In genomic region chr16:56912746-56913703, GRCh38 we compare ENCODE assay signal across 9 cellular contexts. TPM values are rescaled to one million over a fixed set of nuclear protein-coding genes. Genes with fewer than 3 reads are reported as not detected.
DNase-seq lines count a peak whose midpoint lies in the region; ATAC-seq lines count a peak whose summit lies in the region.
"Had no signal": no experiment of that assay in that cellular context is flagged by ENCODE, and none has a peak within 500 bp of the region (broad histone marks: within the 10 kb centered on the region; RNA-seq: fewer than 3 reads in every experiment).

No MANE protein-coding gene starts in this region.

- H3K9me3 ChIP-seq in GM23248 (ENCODE audit: low read depth): no peaks in the 10 kb centered on the region

- H3K79me2 ChIP-seq in GM23248 (ENCODE audit: insufficient read depth): no peaks in the 10 kb centered on the region

- H3K4me1 Mint-ChIP-seq in activated CD8-positive, alpha-beta T cell treated with anti-CD3 and anti-CD28 coated beads, Interleukin-2, amount 10 ng/mL, durations not matched to agents 7 days and 5 days (ENCODE audit: low read depth): peaks cover 47% of the 10 kb centered on the region
- H3K4me1 Mint-ChIP-seq in stimulated activated naive CD8-positive, alpha-beta T cell treated with anti-CD3 and anti-CD28 coated beads, Interleukin-15, Interleukin-2, amounts not matched to agents 100 ng/mL and 50 ng/mL, for 24 hours (ENCODE audit: low read depth): peaks cover 66% of the 10 kb centered on the region

- peak overlapping the region; percentile 2 for H3K27ac Mint-ChIP-seq in activated CD8-positive, alpha-beta T cell treated with anti-CD3 and anti-CD28 coated beads, Interleukin-2, amount 10 ng/mL, durations not matched to agents 7 days and 5 days
- peak overlapping the region; percentile 34 for H3K27ac Mint-ChIP-seq in stimulated activated naive CD8-positive, alpha-beta T cell treated with anti-CD3 and anti-CD28 coated beads, Interleukin-15, Interleukin-2, amounts not matched to agents 100 ng/mL and 50 ng/mL, for 24 hours

- CTCF ChIA-PET in activated CD8-positive, alpha-beta T cell treated with anti-CD3 and anti-CD28 coated beads, Interleukin-2, amount 10 ng/mL, durations not matched to agents 7 days and 5 days (lab: Charles Lee): interaction anchor here (1.2 to 1.6 kb wide), 2 partner anchors 11 to 45 kb away, joined by 3 to 4 read pairs; no protein-coding TSS in a partner anchor

- no peaks in the 10 kb centered on the region for H3K9me2 ChIP-seq in GM23248 (ENCODE audit: insufficient read depth)

- no peak overlapping the region for H3K4me3 Mint-ChIP-seq in activated CD8-positive, alpha-beta T cell treated with anti-CD3 and anti-CD28 coated beads, Interleukin-2, amount 10 ng/mL, durations not matched to agents 7 days and 5 days
- H3K4me3 Mint-ChIP-seq in stimulated activated naive CD8-positive, alpha-beta T cell treated with anti-CD3 and anti-CD28 coated beads, Interleukin-15, Interleukin-2, amounts not matched to agents 100 ng/mL and 50 ng/mL, for 24 hours: no peak overlapping the region

- H3K27me3 ChIP-seq in GM23248 (replicated peaks; ENCODE audit: insufficient read depth): no peaks in the 10 kb centered on the region

- in situ Hi-C loops in GM23248 (cut with MboI): no loop called here

- no peak for ATAC-seq in activated CD8-positive, alpha-beta T cell treated with anti-CD3 and anti-CD28 coated beads, Interleukin-2, amount 10 ng/mL, durations not matched to agents 7 days and 5 days
- ATAC-seq in GM21825 (IDR thresholded peaks at IDR 0.05; ENCODE audit: unreplicated experiment): no peak

- H3K9ac ChIP-seq in GM23248: no peak overlapping the region

- H3K27me3 Mint-ChIP-seq in activated CD8-positive, alpha-beta T cell treated with anti-CD3 and anti-CD28 coated beads, Interleukin-2, amount 10 ng/mL, durations not matched to agents 7 days and 5 days (ENCODE audit: low read depth): peaks cover 5% of the 10 kb centered on the region
- H3K27me3 Mint-ChIP-seq in stimulated activated naive CD8-positive, alpha-beta T cell treated with anti-CD3 and anti-CD28 coated beads, Interleukin-15, Interleukin-2, amounts not matched to agents 100 ng/mL and 50 ng/mL, for 24 hours: no peaks in the 10 kb centered on the region

- 87 to 88% methylated on average over 18 of the region's 18 CpGs for WGBS in GM23248 (ENCODE audit: low coverage in 1 of 2, low lambda C conversion rate in 2 of 2, missing lambda C conversion rate in 2 of 2), 2 experiments

- peak overlapping the region; percentile 58 for H3K4me2 ChIP-seq in GM23248 (ENCODE audit: unreplicated experiment)

- H3F3A ChIP-seq in GM23248 (ENCODE audit: insufficient read depth): peaks cover 25% of the 10 kb centered on the region

- H2AFZ ChIP-seq in GM23248: no peak overlapping the region

- no peaks in the 10 kb centered on the region for H3K36me3 ChIP-seq in GM23248 (ENCODE audit: low read depth)

- H3K9me3 Mint-ChIP-seq in activated CD8-positive, alpha-beta T cell treated with anti-CD3 and anti-CD28 coated beads, Interleukin-2, amount 10 ng/mL, durations not matched to agents 7 days and 5 days (ENCODE audit: insufficient read depth): no peaks in the 10 kb centered on the region
- H3K9me3 Mint-ChIP-seq in stimulated activated naive CD8-positive, alpha-beta T cell treated with anti-CD3 and anti-CD28 coated beads, Interleukin-15, Interleukin-2, amounts not matched to agents 100 ng/mL and 50 ng/mL, for 24 hours: no peaks in the 10 kb centered on the region

- peaks cover 44% of the 10 kb centered on the region for H3K4me1 ChIP-seq in GM23248 (ENCODE audit: insufficient read depth)

- no peak overlapping the region for H3K4me3 ChIP-seq in GM23248

- 0 out of 2 replicates have a peak overlapping the region, but pooled peaks have one; percentile 20 for H3K27ac ChIP-seq in GM23248

- peak; percentile 87 for DNase-seq in GM23248
- no peak for DNase-seq in activated CD8-positive, alpha-beta T cell treated with anti-CD3 and anti-CD28 coated beads, Interleukin-2, amount 10 ng/mL, durations not matched to agents 7 days and 5 days
- peak; percentile 64 for DNase-seq in iris pigment epithelial cell (ENCODE audit: low read depth)
- no peak for DNase-seq in KG1 (lab: John Stamatoyannopoulos, UW)
- DNase-seq in medulla oblongata (ENCODE audit: extremely low spot score): no peak
- DNase-seq in hippocampal formation (lab: John Stamatoyannopoulos, UW): no peak
- DNase-seq: activated CD4-positive, CD25-positive, alpha-beta regulatory T cell treated with anti-CD3 and anti-CD28 coated beads, Interleukin-2, amount 50 U/mL, for 72 hours had no signal

- POLR2A ChIA-PET in activated CD8-positive, alpha-beta T cell treated with anti-CD3 and anti-CD28 coated beads, Interleukin-2, amount 10 ng/mL, durations not matched to agents 7 days and 5 days (lab: Charles Lee): interaction anchor here (1.5 kb wide), 1 partner anchor 19 kb away, joined by 8 read pairs; the partner anchor contains the start of gene HERPUD1

- no peaks in the 10 kb centered on the region for H4K20me1 ChIP-seq in GM23248 (ENCODE audit: insufficient read depth)

- peaks cover 2% of the 10 kb centered on the region for H3K36me3 Mint-ChIP-seq in activated CD8-positive, alpha-beta T cell treated with anti-CD3 and anti-CD28 coated beads, Interleukin-2, amount 10 ng/mL, durations not matched to agents 7 days and 5 days (ENCODE audit: low read depth)
- no peaks in the 10 kb centered on the region for H3K36me3 Mint-ChIP-seq in stimulated activated naive CD8-positive, alpha-beta T cell treated with anti-CD3 and anti-CD28 coated beads, Interleukin-15, Interleukin-2, amounts not matched to agents 100 ng/mL and 50 ng/mL, for 24 hours (ENCODE audit: low read depth)

RNA-seq across cellular contexts. Expression of gene HERPUD1, which starts 18.9 kb away (rescaled TPM):
- total RNA-seq in GM23248 (2014; rRNA removed; shearing (Covaris generic)): 218 TPM in 2 replicates
- 299 and 302 TPM in 2 replicates for polyA plus RNA-seq in GM23248 (2016; fragmentation: Nextera tagmentation; extraction: Ambion mirVana)
- 10 to 100 TPM; 88.2 to 95.2 TPM for total RNA-seq in activated CD8-positive, alpha-beta T cell treated with anti-CD3 and anti-CD28 coated beads, Interleukin-2, amount 10 ng/mL, durations not matched to agents 7 days and 5 days

RNA-seq across cellular contexts. Expression of gene SLC12A3, which starts 48.0 kb away (rescaled TPM):
- not detected in 2 replicates for total RNA-seq in GM23248 (2014; rRNA removed; shearing (Covaris generic))
- not detected in 2 replicates for polyA plus RNA-seq in GM23248 (2016; fragmentation: Nextera tagmentation; extraction: Ambion mirVana)
- total RNA-seq in activated CD8-positive, alpha-beta T cell treated with anti-CD3 and anti-CD28 coated beads, Interleukin-2, amount 10 ng/mL, durations not matched to agents 7 days and 5 days: not detected

RNA-seq across cellular contexts. Expression of gene CETP, which starts 48.7 kb away (rescaled TPM):
- total RNA-seq in GM23248 (2014; rRNA removed; shearing (Covaris generic)): not detected in 2 replicates
- not detected in 2 replicates for polyA plus RNA-seq in GM23248 (2016; fragmentation: Nextera tagmentation; extraction: Ambion mirVana)
- total RNA-seq in activated CD8-positive, alpha-beta T cell treated with anti-CD3 and anti-CD28 coated beads, Interleukin-2, amount 10 ng/mL, durations not matched to agents 7 days and 5 days: not detected

Comparison
In these comparisons a context has a peak if more than half of its experiments do, and no peak if none do; other contexts are left out.
1. DNase-seq: peak in GM23248 (single experiment) and iris pigment epithelial cell (single experiment); none in activated CD8-positive, alpha-beta T cell treated with anti-CD3 and anti-CD28 coated beads, Interleukin-2, amount 10 ng/mL, durations not matched to agents 7 days and 5 days (single experiment), KG1 (single experiment), medulla oblongata (single experiment) and hippocampal formation (0 of 2).